In the genomic region with DNA sequence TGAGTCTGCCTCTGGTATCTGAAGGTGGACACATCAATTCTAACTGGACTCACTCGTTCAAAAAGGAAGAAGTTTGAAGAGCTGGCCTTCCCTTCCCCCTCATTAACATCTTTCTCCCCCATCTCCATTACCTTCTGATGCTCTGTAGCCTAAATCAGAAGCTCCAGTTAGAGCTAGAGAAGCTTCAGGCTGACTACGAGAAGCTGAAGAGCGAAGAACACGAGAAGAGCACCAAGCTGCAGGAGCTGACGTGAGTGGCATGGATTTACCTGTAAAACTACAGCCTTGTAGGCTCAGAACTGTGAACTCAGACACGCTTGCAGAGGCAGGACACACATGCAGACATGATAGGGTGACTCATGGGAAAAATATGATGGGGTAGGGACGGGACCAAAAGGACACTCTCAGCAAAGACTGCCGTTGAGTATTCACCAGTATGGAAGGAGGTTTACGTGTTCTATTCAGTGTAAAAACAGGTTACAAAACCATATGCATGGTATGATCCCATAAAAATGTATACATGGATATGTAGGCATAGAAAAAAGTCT, we compare ENCODE assay signal across 1 cellular context.
TF ChIP-seq lines count a peak whose summit lies in the region.

No MANE protein-coding gene starts in this region.

TF ChIP-seq in HepG2, 621 proteins besides CTCF, POLR2A, EP300 and RAD21 (continued from another document and continues in another):
- TF ChIP-seq, protein P1, sequence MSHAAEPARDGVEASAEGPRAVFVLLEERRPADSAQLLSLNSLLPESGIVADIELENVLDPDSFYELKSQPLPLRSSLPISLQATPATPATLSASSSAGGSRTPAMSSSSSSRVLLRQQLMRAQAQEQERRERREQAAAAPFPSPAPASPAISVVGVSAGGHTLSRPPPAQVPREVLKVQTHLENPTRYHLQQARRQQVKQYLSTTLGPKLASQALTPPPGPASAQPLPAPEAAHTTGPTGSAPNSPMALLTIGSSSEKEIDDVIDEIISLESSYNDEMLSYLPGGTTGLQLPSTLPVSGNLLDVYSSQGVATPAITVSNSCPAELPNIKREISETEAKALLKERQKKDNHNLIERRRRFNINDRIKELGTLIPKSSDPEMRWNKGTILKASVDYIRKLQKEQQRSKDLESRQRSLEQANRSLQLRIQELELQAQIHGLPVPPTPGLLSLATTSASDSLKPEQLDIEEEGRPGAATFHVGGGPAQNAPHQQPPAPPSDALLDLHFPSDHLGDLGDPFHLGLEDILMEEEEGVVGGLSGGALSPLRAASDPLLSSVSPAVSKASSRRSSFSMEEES (CRISPR knock-in tag; IDR thresholded peaks at IDR 0.05), result no peak
- no peak for TF ChIP-seq ZNF780A (CRISPR knock-in tag; IDR thresholded peaks at IDR 0.05)
- TF ChIP-seq HOXA9 (CRISPR knock-in tag; IDR thresholded peaks at IDR 0.05; ENCODE audit: borderline replicate concordance), result no peak
- no peak for TF ChIP-seq ZBTB7B (CRISPR knock-in tag; IDR thresholded peaks at IDR 0.05)
- no peak for TF ChIP-seq ZNF543 (CRISPR knock-in tag; IDR thresholded peaks at IDR 0.05)
- TF ChIP-seq, protein P2, sequence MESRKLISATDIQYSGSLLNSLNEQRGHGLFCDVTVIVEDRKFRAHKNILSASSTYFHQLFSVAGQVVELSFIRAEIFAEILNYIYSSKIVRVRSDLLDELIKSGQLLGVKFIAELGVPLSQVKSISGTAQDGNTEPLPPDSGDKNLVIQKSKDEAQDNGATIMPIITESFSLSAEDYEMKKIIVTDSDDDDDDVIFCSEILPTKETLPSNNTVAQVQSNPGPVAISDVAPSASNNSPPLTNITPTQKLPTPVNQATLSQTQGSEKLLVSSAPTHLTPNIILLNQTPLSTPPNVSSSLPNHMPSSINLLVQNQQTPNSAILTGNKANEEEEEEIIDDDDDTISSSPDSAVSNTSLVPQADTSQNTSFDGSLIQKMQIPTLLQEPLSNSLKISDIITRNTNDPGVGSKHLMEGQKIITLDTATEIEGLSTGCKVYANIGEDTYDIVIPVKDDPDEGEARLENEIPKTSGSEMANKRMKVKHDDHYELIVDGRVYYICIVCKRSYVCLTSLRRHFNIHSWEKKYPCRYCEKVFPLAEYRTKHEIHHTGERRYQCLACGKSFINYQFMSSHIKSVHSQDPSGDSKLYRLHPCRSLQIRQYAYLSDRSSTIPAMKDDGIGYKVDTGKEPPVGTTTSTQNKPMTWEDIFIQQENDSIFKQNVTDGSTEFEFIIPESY (CRISPR knock-in tag; IDR thresholded peaks at IDR 0.05), result no peak
- no peak; the same call in 1 of the 2 replicates for TF ChIP-seq ZNF619 (CRISPR knock-in tag; IDR thresholded peaks at IDR 0.05)
- TF ChIP-seq, protein P3, sequence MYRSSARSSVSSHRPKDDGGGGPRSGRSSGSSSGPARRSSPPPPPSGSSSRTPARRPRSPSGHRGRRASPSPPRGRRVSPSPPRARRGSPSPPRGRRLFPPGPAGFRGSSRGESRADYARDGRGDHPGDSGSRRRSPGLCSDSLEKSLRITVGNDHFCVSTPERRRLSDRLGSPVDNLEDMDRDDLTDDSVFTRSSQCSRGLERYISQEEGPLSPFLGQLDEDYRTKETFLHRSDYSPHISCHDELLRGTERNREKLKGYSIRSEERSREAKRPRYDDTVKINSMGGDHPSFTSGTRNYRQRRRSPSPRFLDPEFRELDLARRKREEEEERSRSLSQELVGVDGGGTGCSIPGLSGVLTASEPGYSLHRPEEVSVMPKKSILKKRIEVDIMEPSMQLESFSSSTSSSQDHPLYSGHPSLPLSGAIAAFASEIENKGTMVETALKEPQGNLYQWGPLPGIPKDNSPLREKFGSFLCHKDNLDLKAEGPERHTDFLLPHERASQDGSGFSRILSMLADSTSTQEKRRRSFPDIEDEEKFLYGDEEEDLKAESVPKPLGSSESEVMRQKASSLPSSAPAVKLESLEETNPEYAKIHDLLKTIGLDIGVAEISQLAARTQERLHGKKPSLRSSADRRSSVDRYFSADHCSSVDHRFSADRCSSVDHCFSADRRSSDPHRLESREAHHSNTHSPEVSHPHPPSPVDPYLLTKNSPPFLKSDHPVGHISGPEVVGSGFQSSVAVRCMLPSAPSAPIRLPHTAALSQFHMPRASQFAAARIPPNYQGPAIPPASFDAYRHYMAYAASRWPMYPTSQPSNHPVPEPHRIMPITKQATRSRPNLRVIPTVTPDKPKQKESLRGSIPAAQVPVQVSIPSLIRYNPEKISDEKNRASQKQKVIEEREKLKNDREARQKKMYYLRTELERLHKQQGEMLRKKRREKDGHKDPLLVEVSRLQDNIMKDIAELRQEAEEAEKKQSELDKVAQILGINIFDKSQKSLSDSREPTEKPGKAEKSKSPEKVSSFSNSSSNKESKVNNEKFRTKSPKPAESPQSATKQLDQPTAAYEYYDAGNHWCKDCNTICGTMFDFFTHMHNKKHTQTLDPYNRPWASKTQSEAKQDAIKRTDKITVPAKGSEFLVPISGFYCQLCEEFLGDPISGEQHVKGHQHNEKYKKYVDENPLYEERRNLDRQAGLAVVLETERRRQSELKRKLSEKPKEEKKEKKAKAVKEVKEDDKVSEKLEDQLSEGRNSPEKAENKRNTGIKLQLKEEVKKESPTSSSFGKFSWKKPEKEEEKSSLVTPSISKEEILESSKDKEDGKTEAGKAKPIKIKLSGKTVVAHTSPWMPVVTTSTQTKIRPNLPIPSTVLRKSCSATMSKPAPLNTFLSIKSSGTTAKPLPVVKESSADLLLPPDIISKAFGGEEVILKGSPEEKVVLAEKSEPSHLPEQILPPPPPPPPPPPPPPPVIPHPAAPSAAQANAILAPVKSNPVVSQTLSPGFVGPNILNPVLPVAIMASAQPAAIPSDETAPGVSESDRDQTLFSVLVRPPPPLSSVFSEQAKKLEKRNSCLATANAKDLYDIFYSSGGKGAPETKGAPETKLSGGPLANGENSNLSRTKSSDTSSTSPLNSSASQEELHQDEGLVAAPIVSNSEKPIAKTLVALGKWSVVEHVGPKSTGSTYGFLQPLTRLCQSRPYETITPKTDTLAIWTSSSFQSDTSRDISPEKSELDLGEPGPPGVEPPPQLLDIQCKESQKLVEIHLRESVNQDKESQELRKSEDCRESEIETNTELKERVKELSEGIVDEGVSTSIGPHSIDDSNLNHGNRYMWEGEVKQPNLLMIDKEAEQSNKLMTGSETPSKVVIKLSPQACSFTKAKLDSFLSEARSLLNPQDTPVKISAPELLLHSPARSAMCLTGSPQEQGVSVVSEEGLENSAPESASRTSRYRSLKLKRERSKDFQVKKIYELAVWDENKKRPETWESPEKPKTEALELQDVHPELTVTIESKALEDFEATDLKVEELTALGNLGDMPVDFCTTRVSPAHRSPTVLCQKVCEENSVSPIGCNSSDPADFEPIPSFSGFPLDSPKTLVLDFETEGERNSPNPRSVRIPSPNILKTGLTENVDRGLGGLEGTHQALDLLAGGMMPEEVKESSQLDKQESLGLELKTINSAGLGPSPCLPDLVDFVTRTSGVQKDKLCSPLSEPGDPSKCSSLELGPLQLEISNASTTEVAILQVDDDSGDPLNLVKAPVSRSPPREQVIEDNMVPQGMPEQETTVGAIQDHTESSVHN (CRISPR knock-in tag; IDR thresholded peaks at IDR 0.05), result no peak
- no peak for TF ChIP-seq TP53 (CRISPR knock-in tag; conservative IDR thresholded peaks at IDR 0.05)
- no peak for TF ChIP-seq MBNL3 (CRISPR knock-in tag; conservative IDR thresholded peaks at IDR 0.05)
- no peak for TF ChIP-seq KAT7 (CRISPR knock-in tag; IDR thresholded peaks at IDR 0.05; ENCODE audit: borderline replicate concordance)
- 0 out of 2 replicates have a peak, but pooled peaks have one; percentile 12 for TF ChIP-seq ZBTB38 (CRISPR knock-in tag; IDR thresholded peaks at IDR 0.05)
- TF ChIP-seq POLR2AphosphoS2 (IDR thresholded peaks at IDR 0.05; ENCODE audit: low read depth, low read length), result no peak
- peak; percentile 99 for TF ChIP-seq FOSL2 (CRISPR knock-in tag; IDR thresholded peaks at IDR 0.05)
- no peak for TF ChIP-seq SP2 (CRISPR knock-in tag; IDR thresholded peaks at IDR 0.05)
- no peak for TF ChIP-seq ZNF746 (CRISPR knock-in tag; IDR thresholded peaks at IDR 0.05)
- TF ChIP-seq ZNF333 (CRISPR knock-in tag; IDR thresholded peaks at IDR 0.05; ENCODE audit: borderline replicate concordance), result no peak
- TF ChIP-seq SP5 (CRISPR knock-in tag; IDR thresholded peaks at IDR 0.05; ENCODE audit: borderline replicate concordance, low read depth), result no peak
- TF ChIP-seq STAG1 (CRISPR knock-in tag; IDR thresholded peaks at IDR 0.05), result no peak
- no peak for TF ChIP-seq ZNF883 (CRISPR knock-in tag; IDR thresholded peaks at IDR 0.05; ENCODE audit: not compliant biosample characterization)
- TF ChIP-seq, protein P4, sequence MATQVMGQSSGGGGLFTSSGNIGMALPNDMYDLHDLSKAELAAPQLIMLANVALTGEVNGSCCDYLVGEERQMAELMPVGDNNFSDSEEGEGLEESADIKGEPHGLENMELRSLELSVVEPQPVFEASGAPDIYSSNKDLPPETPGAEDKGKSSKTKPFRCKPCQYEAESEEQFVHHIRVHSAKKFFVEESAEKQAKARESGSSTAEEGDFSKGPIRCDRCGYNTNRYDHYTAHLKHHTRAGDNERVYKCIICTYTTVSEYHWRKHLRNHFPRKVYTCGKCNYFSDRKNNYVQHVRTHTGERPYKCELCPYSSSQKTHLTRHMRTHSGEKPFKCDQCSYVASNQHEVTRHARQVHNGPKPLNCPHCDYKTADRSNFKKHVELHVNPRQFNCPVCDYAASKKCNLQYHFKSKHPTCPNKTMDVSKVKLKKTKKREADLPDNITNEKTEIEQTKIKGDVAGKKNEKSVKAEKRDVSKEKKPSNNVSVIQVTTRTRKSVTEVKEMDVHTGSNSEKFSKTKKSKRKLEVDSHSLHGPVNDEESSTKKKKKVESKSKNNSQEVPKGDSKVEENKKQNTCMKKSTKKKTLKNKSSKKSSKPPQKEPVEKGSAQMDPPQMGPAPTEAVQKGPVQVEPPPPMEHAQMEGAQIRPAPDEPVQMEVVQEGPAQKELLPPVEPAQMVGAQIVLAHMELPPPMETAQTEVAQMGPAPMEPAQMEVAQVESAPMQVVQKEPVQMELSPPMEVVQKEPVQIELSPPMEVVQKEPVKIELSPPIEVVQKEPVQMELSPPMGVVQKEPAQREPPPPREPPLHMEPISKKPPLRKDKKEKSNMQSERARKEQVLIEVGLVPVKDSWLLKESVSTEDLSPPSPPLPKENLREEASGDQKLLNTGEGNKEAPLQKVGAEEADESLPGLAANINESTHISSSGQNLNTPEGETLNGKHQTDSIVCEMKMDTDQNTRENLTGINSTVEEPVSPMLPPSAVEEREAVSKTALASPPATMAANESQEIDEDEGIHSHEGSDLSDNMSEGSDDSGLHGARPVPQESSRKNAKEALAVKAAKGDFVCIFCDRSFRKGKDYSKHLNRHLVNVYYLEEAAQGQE (IDR thresholded peaks at IDR 0.05; ENCODE audit: borderline replicate concordance in 1 of 2, low read depth in 1 of 2, low read length in 2 of 2), result no peak
- TF ChIP-seq ZNF720 (CRISPR knock-in tag; IDR thresholded peaks at IDR 0.05), result no peak
- TF ChIP-seq ZNF317 (CRISPR knock-in tag; IDR thresholded peaks at IDR 0.05), result 0 out of 2 replicates have a peak, but pooled peaks have one; percentile 9
- TF ChIP-seq ZNF484 (CRISPR knock-in tag; IDR thresholded peaks at IDR 0.05; ENCODE audit: borderline replicate concordance, low read depth), result peak; percentile 81; the same call in 1 of the 2 replicates
- TF ChIP-seq TEAD3 (CRISPR knock-in tag; optimal IDR thresholded peaks at IDR 0.05; ENCODE audit: borderline replicate concordance), result peak; percentile 92
- no peak for TF ChIP-seq ZNF143 (CRISPR knock-in tag; IDR thresholded peaks at IDR 0.05)
- TF ChIP-seq SETDB1 (CRISPR knock-in tag; IDR thresholded peaks at IDR 0.05; ENCODE audit: borderline replicate concordance), result no peak
- TF ChIP-seq, protein P5, sequence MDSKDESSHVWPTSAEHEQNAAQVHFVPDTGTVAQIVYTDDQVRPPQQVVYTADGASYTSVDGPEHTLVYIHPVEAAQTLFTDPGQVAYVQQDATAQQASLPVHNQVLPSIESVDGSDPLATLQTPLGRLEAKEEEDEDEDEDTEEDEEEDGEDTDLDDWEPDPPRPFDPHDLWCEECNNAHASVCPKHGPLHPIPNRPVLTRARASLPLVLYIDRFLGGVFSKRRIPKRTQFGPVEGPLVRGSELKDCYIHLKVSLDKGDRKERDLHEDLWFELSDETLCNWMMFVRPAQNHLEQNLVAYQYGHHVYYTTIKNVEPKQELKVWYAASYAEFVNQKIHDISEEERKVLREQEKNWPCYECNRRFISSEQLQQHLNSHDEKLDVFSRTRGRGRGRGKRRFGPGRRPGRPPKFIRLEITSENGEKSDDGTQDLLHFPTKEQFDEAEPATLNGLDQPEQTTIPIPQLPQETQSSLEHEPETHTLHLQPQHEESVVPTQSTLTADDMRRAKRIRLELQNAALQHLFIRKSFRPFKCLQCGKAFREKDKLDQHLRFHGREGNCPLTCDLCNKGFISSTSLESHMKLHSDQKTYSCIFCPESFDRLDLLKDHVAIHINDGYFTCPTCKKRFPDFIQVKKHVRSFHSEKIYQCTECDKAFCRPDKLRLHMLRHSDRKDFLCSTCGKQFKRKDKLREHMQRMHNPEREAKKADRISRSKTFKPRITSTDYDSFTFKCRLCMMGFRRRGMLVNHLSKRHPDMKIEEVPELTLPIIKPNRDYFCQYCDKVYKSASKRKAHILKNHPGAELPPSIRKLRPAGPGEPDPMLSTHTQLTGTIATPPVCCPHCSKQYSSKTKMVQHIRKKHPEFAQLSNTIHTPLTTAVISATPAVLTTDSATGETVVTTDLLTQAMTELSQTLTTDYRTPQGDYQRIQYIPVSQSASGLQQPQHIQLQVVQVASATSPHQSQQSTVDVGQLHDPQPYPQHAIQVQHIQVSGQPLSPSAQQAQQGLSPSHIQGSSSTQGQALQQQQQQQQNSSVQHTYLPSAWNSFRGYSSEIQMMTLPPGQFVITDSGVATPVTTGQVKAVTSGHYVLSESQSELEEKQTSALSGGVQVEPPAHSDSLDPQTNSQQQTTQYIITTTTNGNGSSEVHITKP (CRISPR knock-in tag; IDR thresholded peaks at IDR 0.05; ENCODE audit: low read depth), result peak; percentile 31; the same call in 1 of the 2 replicates
- no peak for TF ChIP-seq ZNF552 (CRISPR knock-in tag; IDR thresholded peaks at IDR 0.05; ENCODE audit: borderline replicate concordance)
- TF ChIP-seq ZNF496 (CRISPR knock-in tag; IDR thresholded peaks at IDR 0.05; ENCODE audit: insufficient replicate concordance), result no peak
- TF ChIP-seq ZNF263 (CRISPR knock-in tag; IDR thresholded peaks at IDR 0.05), result no peak
- TF ChIP-seq JUNB (CRISPR knock-in tag; IDR thresholded peaks at IDR 0.05; ENCODE audit: borderline replicate concordance), result peak; percentile 71
- TF ChIP-seq, protein P6, sequence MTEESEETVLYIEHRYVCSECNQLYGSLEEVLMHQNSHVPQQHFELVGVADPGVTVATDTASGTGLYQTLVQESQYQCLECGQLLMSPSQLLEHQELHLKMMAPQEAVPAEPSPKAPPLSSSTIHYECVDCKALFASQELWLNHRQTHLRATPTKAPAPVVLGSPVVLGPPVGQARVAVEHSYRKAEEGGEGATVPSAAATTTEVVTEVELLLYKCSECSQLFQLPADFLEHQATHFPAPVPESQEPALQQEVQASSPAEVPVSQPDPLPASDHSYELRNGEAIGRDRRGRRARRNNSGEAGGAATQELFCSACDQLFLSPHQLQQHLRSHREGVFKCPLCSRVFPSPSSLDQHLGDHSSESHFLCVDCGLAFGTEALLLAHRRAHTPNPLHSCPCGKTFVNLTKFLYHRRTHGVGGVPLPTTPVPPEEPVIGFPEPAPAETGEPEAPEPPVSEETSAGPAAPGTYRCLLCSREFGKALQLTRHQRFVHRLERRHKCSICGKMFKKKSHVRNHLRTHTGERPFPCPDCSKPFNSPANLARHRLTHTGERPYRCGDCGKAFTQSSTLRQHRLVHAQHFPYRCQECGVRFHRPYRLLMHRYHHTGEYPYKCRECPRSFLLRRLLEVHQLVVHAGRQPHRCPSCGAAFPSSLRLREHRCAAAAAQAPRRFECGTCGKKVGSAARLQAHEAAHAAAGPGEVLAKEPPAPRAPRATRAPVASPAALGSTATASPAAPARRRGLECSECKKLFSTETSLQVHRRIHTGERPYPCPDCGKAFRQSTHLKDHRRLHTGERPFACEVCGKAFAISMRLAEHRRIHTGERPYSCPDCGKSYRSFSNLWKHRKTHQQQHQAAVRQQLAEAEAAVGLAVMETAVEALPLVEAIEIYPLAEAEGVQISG (CRISPR knock-in tag; IDR thresholded peaks at IDR 0.05), result no peak
- no peak for TF ChIP-seq SAP130 (CRISPR knock-in tag; IDR thresholded peaks at IDR 0.05; ENCODE audit: low read depth)
- no peak; the same call in 1 of the 2 replicates for TF ChIP-seq KMT2B (CRISPR knock-in tag; IDR thresholded peaks at IDR 0.05)
